ENCODE assay signal across 19 cellular contexts in genomic region chr1:37699147-37699546, GRCh38.
"Had no signal": no experiment of that assay in that cellular context is flagged by ENCODE, and none has a peak within 500 bp of the region (broad histone marks: within the 10 kb centered on the region; RNA-seq: fewer than 3 reads in every experiment).

No MANE protein-coding gene starts in this region.

- H3K4me3 Mint-ChIP-seq: brain; dendritic cell treated with granulocyte-macrophage colony-stimulating factor and Interleukin-4, amounts not matched to agents 40 ng/mL and 50 ng/mL, for 4 days; naive B cell; stimulated activated memory B cell treated with anti-CD40 and anti-IgM and Interleukin-4, amounts not matched to agents 10 μg/mL and 1 μg/mL and 100 μg/mL, for 72 hours; WTC11 had no signal

- H3K4me1 ChIP-seq: prostate gland, right lobe of liver, tibial artery, uterus had no signal

- H3K9me3 ChIP-seq: prostate gland, right lobe of liver, tibial artery, uterus had no signal

- ATAC-seq: esophagus mucosa; left colon; right lobe of liver; stimulated activated memory B cell treated with anti-CD40 and anti-IgM and Interleukin-4, amounts not matched to agents 10 μg/mL and 1 μg/mL and 100 μg/mL, for 72 hours; WTC11 had no signal

- H3K36me3 ChIP-seq: prostate gland, right lobe of liver, uterus had no signal

- DNase-seq: activated CD4-positive, alpha-beta T cell treated with anti-CD3 and anti-CD28 coated beads, Interleukin-2, amount 50 U/mL, for 4 hours; activated gamma-delta T cell; amygdala; foreskin fibroblast; glutamatergic neuron; left colon; naive B cell; occipital lobe; right lobe of liver; tibial artery; uterus had no signal

- H3K9me3 Mint-ChIP-seq: brain; dendritic cell treated with granulocyte-macrophage colony-stimulating factor and Interleukin-4, amounts not matched to agents 40 ng/mL and 50 ng/mL, for 4 days; naive B cell; stimulated activated memory B cell treated with anti-CD40 and anti-IgM and Interleukin-4, amounts not matched to agents 10 μg/mL and 1 μg/mL and 100 μg/mL, for 72 hours; WTC11 had no signal

- H3K4me1 Mint-ChIP-seq: naive B cell; stimulated activated memory B cell treated with anti-CD40 and anti-IgM and Interleukin-4, amounts not matched to agents 10 μg/mL and 1 μg/mL and 100 μg/mL, for 72 hours; WTC11 had no signal

- H3K27ac Mint-ChIP-seq: brain; dendritic cell treated with granulocyte-macrophage colony-stimulating factor and Interleukin-4, amounts not matched to agents 40 ng/mL and 50 ng/mL, for 4 days; naive B cell; stimulated activated memory B cell treated with anti-CD40 and anti-IgM and Interleukin-4, amounts not matched to agents 10 μg/mL and 1 μg/mL and 100 μg/mL, for 72 hours; WTC11 had no signal

- H3K27ac ChIP-seq: prostate gland, right lobe of liver, SK-N-MC, tibial artery, uterus had no signal

- H3K27me3 Mint-ChIP-seq: brain; dendritic cell treated with granulocyte-macrophage colony-stimulating factor and Interleukin-4, amounts not matched to agents 40 ng/mL and 50 ng/mL, for 4 days; naive B cell; stimulated activated memory B cell treated with anti-CD40 and anti-IgM and Interleukin-4, amounts not matched to agents 10 μg/mL and 1 μg/mL and 100 μg/mL, for 72 hours had no signal

- H3K36me3 Mint-ChIP-seq: naive B cell had no signal

- H3K4me3 ChIP-seq: lung, prostate gland, right lobe of liver, SK-N-MC, tibial artery, uterus had no signal
